Comparison of ENCODE assay signal across 8 cellular contexts in genomic region chrX:51420610-51421009, GRCh38.
DNase-seq lines count a peak whose midpoint lies in the region; ATAC-seq, FAIRE-seq and TF ChIP-seq lines count a peak whose summit lies in the region.

No MANE protein-coding gene starts in this region.

- peak; percentile 12 for DNase-seq in CMK (ENCODE audit: low read depth)
- DNase-seq in cerebellum (ENCODE audit: low spot score) = peak; percentile 19
- DNase-seq in mesothelial cell of epicardium (ENCODE audit: low spot score in 2 of 2, unreplicated experiment in 2 of 2) = no peak
- DNase-seq in frontal cortex (ENCODE audit: low spot score in 2 of 2) = no peak

- no peaks in the 10 kb centered on the region for H3K4me1 ChIP-seq in OCI-LY1 (ENCODE audit: insufficient read depth, low read length, severe bottlenecking)

- no peaks in the 10 kb centered on the region for H3K79me2 ChIP-seq in OCI-LY1 (ENCODE audit: insufficient read depth, low read length)

- H3K4me3 Mint-ChIP-seq in mesothelial cell of epicardium = no peak overlapping the region

- H3K36me3 ChIP-seq in OCI-LY1 (ENCODE audit: insufficient read depth, low read length) = no peaks in the 10 kb centered on the region

- no peaks in the 10 kb centered on the region for H3K27me3 Mint-ChIP-seq in mesothelial cell of epicardium (ENCODE audit: low read depth)

- no peak overlapping the region for H3K27ac ChIP-seq in OCI-LY1 (ENCODE audit: low read depth, low read length, poor library complexity, severe bottlenecking)

- ATAC-seq in HG02840 (IDR thresholded peaks at IDR 0.05; ENCODE audit: low FRiP score, unreplicated experiment) (no peak), HG03039 (IDR thresholded peaks at IDR 0.05; ENCODE audit: unreplicated experiment) (no peak)

- H3K9me2 ChIP-seq in OCI-LY1 (ENCODE audit: low read depth, low read length) = no peaks in the 10 kb centered on the region

- H3K36me3 Mint-ChIP-seq in mesothelial cell of epicardium = no peaks in the 10 kb centered on the region

- H3K9me3 ChIP-seq in OCI-LY1 (ENCODE audit: low read length) = no peaks in the 10 kb centered on the region

- no peaks in the 10 kb centered on the region for H3K4me1 Mint-ChIP-seq in mesothelial cell of epicardium

- H2AFZ ChIP-seq in OCI-LY1 (ENCODE audit: low read length) = no peak overlapping the region

- FAIRE-seq in frontal cortex (lab: Jason Lieb, UNC) = no peak

- H3K27me3 ChIP-seq in OCI-LY1 (ENCODE audit: insufficient read depth, low read length) = no peaks in the 10 kb centered on the region

- H3K4me2 ChIP-seq in OCI-LY1 (ENCODE audit: low read length) = no peak overlapping the region

- H3K4me3 ChIP-seq in OCI-LY1 (ENCODE audit: low read depth, low read length, poor library complexity, severe bottlenecking) = no peak overlapping the region

- no peaks in the 10 kb centered on the region for H3F3A ChIP-seq in OCI-LY1 (ENCODE audit: insufficient read depth, low read length)

- H4K20me1 ChIP-seq in OCI-LY1 (ENCODE audit: insufficient read depth, low read length) = no peaks in the 10 kb centered on the region

- TF ChIP-seq CTCF in GM12872 (IDR thresholded peaks at IDR 0.05; ENCODE audit: insufficient read depth, low read depth, low read length) (peak; percentile 60), OCI-LY1 (IDR thresholded peaks at IDR 0.05; ENCODE audit: low read length) (peak; percentile 42), mesothelial cell of epicardium (IDR thresholded peaks at IDR 0.05; ENCODE audit: unreplicated experiment) (peak; percentile 78)

- H3K9me3 Mint-ChIP-seq in mesothelial cell of epicardium = peaks cover 7% of the 10 kb centered on the region

- no peak overlapping the region for H3K9ac ChIP-seq in OCI-LY1 (ENCODE audit: low read length)

- no peak overlapping the region for H3K27ac Mint-ChIP-seq in mesothelial cell of epicardium

Comparison
In these comparisons a context has a peak if more than half of its experiments do, and no peak if none do; other contexts are left out.
1. DNase-seq: peak in CMK (single experiment) and cerebellum (single experiment); none in mesothelial cell of epicardium (0 of 2) and frontal cortex (0 of 2).
2. Peak in every context shown above with its lines, with median percentiles within 50 percentile points of each other: CTCF ChIP-seq.